Comparison of ENCODE assay signal across 8 cellular contexts in genomic region chr12:9925746-9926393, GRCh38. TPM values are rescaled to one million over a fixed set of nuclear protein-coding genes. Genes with fewer than 3 reads are reported as not detected.
DNase-seq lines count a peak whose midpoint lies in the region; ATAC-seq, FAIRE-seq and TF ChIP-seq lines count a peak whose summit lies in the region.

No MANE protein-coding gene starts in this region.

- DNase-seq in AG08396 (ENCODE audit: low spot score): peak; percentile 27
- peak; percentile 74 for DNase-seq in OCI-M1 (lab: John Stamatoyannopoulos, UW)
- DNase-seq in bronchial epithelial cell (ENCODE audit: low read depth): peak; percentile 56
- DNase-seq in kidney glomerular epithelial cell (lab: John Stamatoyannopoulos, UW): peak; percentile 50
- peak in 1 of 2 donors; percentile 10 for DNase-seq in stimulated activated naive CD8-positive, alpha-beta T cell treated with anti-CD3 and anti-CD28 coated beads, Interleukin-15, amount 100 ng/mL, for 72 hours

- peaks cover 26% of the 10 kb centered on the region for H3K4me1 Mint-ChIP-seq in stimulated activated naive CD8-positive, alpha-beta T cell treated with anti-CD3 and anti-CD28 coated beads, Interleukin-15, amount 100 ng/mL, for 72 hours

- H3K9me3 Mint-ChIP-seq in stimulated activated naive CD8-positive, alpha-beta T cell treated with anti-CD3 and anti-CD28 coated beads, Interleukin-15, amount 100 ng/mL, for 72 hours: no peaks in the 10 kb centered on the region

- peak; percentile 59 for ATAC-seq in stimulated activated naive CD8-positive, alpha-beta T cell treated with anti-CD3 and anti-CD28 coated beads, Interleukin-15, amount 100 ng/mL, for 72 hours
- ATAC-seq in HG03095 (IDR thresholded peaks at IDR 0.05; ENCODE audit: unreplicated experiment) (no peak), GM18498 (IDR thresholded peaks at IDR 0.05; ENCODE audit: unreplicated experiment) (no peak)

- no peaks in the 10 kb centered on the region for H3K27me3 Mint-ChIP-seq in stimulated activated naive CD8-positive, alpha-beta T cell treated with anti-CD3 and anti-CD28 coated beads, Interleukin-15, amount 100 ng/mL, for 72 hours

- peak overlapping the region in 1 of 2 donors; percentile 72 for H3K27ac Mint-ChIP-seq in stimulated activated naive CD8-positive, alpha-beta T cell treated with anti-CD3 and anti-CD28 coated beads, Interleukin-15, amount 100 ng/mL, for 72 hours

- H3K36me3 ChIP-seq in bronchial epithelial cell (ENCODE audit: control insufficient read depth, insufficient read depth, low read length): no peaks in the 10 kb centered on the region

- H3K4me3 ChIP-seq in bronchial epithelial cell (ENCODE audit: low read depth, low read length): no peak overlapping the region

- no peaks in the 10 kb centered on the region for H3K27me3 ChIP-seq in bronchial epithelial cell (ENCODE audit: control insufficient read depth, insufficient read depth, low read length)

- peak; percentile 47 for FAIRE-seq in bronchial epithelial cell (lab: Jason Lieb, UNC)

- TF ChIP-seq CTCF in GM12873 (IDR thresholded peaks at IDR 0.05; ENCODE audit: insufficient read depth, low read depth, low read length, missing control alignments) (peak; percentile 44), bronchial epithelial cell (IDR thresholded peaks at IDR 0.05; ENCODE audit: insufficient read depth, low read length, severe bottlenecking) (peak; percentile 38)

- peak overlapping the region; percentile 70 to 83 for H3K4me3 Mint-ChIP-seq in stimulated activated naive CD8-positive, alpha-beta T cell treated with anti-CD3 and anti-CD28 coated beads, Interleukin-15, amount 100 ng/mL, for 72 hours

RNA-seq across cellular contexts. Expression of gene CLEC2A, which starts 6.3 kb away (rescaled TPM):
- not detected in 2 replicates for total RNA-seq in bronchial epithelial cell

RNA-seq across cellular contexts. Expression of gene KLRF2, which starts 44.6 kb away (rescaled TPM):
- total RNA-seq in bronchial epithelial cell: not detected in 2 replicates

RNA-seq across cellular contexts. Expression of gene CLEC12A, which starts 45.3 kb away (rescaled TPM):
- not detected in 2 replicates for total RNA-seq in bronchial epithelial cell

RNA-seq across cellular contexts. Expression of gene CLEC2B, which starts 56.7 kb away (rescaled TPM):
- 0.77 and 3.9 TPM in 2 replicates for total RNA-seq in bronchial epithelial cell
